In the genomic region with DNA sequence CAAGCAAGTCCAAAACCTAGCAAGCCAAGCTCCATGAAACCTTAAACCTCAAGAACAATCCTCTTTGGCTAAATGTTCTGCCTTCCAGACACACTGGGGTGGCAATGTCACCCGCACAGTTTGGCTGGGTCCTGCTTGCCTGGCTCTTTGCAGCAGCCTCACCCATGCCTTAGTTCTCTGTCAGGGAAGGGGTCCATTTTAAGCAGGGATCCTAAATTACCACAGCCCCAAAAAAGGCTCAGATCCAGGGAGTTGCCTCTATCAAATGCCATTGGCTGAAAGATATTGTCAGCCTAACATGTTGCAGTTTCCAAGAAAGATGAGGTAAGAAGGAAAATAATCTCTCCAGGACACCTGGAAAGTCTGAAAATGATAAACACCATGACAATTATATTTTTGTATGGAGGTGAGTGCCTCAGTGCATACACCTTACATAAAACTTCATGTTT, we compare ENCODE assay signal across 1 cellular context.
TF ChIP-seq lines count a peak whose summit lies in the region.

No MANE protein-coding gene starts in this region.

TF ChIP-seq in K562, 482 proteins besides CTCF, POLR2A, EP300 and RAD21 (continued from another document and continues in another):
- TF ChIP-seq, protein P1, sequence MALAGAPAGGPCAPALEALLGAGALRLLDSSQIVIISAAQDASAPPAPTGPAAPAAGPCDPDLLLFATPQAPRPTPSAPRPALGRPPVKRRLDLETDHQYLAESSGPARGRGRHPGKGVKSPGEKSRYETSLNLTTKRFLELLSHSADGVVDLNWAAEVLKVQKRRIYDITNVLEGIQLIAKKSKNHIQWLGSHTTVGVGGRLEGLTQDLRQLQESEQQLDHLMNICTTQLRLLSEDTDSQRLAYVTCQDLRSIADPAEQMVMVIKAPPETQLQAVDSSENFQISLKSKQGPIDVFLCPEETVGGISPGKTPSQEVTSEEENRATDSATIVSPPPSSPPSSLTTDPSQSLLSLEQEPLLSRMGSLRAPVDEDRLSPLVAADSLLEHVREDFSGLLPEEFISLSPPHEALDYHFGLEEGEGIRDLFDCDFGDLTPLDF (CRISPR knock-in tag; IDR thresholded peaks at IDR 0.05), result no peak
- TF ChIP-seq CREB1 (IDR thresholded peaks at IDR 0.05) (no peak; the same call in 1 of the 2 replicates), CREB1 (CRISPR knock-in tag; IDR thresholded peaks at IDR 0.05) (no peak), KAT2B (IDR thresholded peaks at IDR 0.05; ENCODE audit: low read depth, low read length) (no peak), PHF20 (IDR thresholded peaks at IDR 0.05; ENCODE audit: partially characterized antibody) (no peak), CSDE1 (IDR thresholded peaks at IDR 0.05) (no peak), HDAC3 (IDR thresholded peaks at IDR 0.05; ENCODE audit: borderline replicate concordance, partially characterized antibody) (peak; percentile 41), RCOR1 (IDR thresholded peaks at IDR 0.05; ENCODE audit: borderline replicate concordance in 1 of 2, low read depth in 2 of 2, low read length in 2 of 2) (0 out of 4 replicates have a peak, but pooled peaks of 1 of the 2 experiments have one; percentile 38), CBX3 (IDR thresholded peaks at IDR 0.05; ENCODE audit: borderline replicate concordance in 1 of 2, low read length in 2 of 2) (peak in 1 of 2 experiments; percentile 47; a peak in 1 of 3 replicates), MED1 (CRISPR knock-in tag; IDR thresholded peaks at IDR 0.05; ENCODE audit: borderline replicate concordance) (no peak), POLR2B (IDR thresholded peaks at IDR 0.05; ENCODE audit: low read depth, partially characterized antibody) (no peak), SNRNP70 (optimal IDR thresholded peaks at IDR 0.05; ENCODE audit: low read depth, low read length) (no peak), ETS2 (tag; IDR thresholded peaks at IDR 0.05; ENCODE audit: borderline replicate concordance, poor library complexity, severe bottlenecking) (no peak), ZNF584 (CRISPR knock-in tag; IDR thresholded peaks at IDR 0.05; ENCODE audit: low read depth) (no peak), ZNF184 (CRISPR knock-in tag; IDR thresholded peaks at IDR 0.05) (no peak), DNMT1 (IDR thresholded peaks at IDR 0.05) (no peak), NFIX (CRISPR knock-in tag; IDR thresholded peaks at IDR 0.05; ENCODE audit: low read depth) (no peak), NCOA1 (IDR thresholded peaks at IDR 0.05; ENCODE audit: low read depth) (no peak; the same call in 1 of the 2 replicates), ZNF507 (tag; conservative IDR thresholded peaks at IDR 0.05) (no peak), SP1 (CRISPR knock-in tag; IDR thresholded peaks at IDR 0.05) (no peak), KAT7 (CRISPR knock-in tag; IDR thresholded peaks at IDR 0.05; ENCODE audit: borderline replicate concordance) (no peak), ZNF57 (CRISPR knock-in tag; IDR thresholded peaks at IDR 0.05) (no peak), E2F3 (CRISPR knock-in tag; IDR thresholded peaks at IDR 0.05) (no peak)
- TF ChIP-seq, protein P2, sequence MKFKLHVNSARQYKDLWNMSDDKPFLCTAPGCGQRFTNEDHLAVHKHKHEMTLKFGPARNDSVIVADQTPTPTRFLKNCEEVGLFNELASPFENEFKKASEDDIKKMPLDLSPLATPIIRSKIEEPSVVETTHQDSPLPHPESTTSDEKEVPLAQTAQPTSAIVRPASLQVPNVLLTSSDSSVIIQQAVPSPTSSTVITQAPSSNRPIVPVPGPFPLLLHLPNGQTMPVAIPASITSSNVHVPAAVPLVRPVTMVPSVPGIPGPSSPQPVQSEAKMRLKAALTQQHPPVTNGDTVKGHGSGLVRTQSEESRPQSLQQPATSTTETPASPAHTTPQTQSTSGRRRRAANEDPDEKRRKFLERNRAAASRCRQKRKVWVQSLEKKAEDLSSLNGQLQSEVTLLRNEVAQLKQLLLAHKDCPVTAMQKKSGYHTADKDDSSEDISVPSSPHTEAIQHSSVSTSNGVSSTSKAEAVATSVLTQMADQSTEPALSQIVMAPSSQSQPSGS (CRISPR knock-in tag; IDR thresholded peaks at IDR 0.05), result no peak
- TF ChIP-seq, protein P3, sequence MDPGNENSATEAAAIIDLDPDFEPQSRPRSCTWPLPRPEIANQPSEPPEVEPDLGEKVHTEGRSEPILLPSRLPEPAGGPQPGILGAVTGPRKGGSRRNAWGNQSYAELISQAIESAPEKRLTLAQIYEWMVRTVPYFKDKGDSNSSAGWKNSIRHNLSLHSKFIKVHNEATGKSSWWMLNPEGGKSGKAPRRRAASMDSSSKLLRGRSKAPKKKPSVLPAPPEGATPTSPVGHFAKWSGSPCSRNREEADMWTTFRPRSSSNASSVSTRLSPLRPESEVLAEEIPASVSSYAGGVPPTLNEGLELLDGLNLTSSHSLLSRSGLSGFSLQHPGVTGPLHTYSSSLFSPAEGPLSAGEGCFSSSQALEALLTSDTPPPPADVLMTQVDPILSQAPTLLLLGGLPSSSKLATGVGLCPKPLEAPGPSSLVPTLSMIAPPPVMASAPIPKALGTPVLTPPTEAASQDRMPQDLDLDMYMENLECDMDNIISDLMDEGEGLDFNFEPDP (CRISPR knock-in tag; IDR thresholded peaks at IDR 0.05), result no peak
- TF ChIP-seq, protein P4, sequence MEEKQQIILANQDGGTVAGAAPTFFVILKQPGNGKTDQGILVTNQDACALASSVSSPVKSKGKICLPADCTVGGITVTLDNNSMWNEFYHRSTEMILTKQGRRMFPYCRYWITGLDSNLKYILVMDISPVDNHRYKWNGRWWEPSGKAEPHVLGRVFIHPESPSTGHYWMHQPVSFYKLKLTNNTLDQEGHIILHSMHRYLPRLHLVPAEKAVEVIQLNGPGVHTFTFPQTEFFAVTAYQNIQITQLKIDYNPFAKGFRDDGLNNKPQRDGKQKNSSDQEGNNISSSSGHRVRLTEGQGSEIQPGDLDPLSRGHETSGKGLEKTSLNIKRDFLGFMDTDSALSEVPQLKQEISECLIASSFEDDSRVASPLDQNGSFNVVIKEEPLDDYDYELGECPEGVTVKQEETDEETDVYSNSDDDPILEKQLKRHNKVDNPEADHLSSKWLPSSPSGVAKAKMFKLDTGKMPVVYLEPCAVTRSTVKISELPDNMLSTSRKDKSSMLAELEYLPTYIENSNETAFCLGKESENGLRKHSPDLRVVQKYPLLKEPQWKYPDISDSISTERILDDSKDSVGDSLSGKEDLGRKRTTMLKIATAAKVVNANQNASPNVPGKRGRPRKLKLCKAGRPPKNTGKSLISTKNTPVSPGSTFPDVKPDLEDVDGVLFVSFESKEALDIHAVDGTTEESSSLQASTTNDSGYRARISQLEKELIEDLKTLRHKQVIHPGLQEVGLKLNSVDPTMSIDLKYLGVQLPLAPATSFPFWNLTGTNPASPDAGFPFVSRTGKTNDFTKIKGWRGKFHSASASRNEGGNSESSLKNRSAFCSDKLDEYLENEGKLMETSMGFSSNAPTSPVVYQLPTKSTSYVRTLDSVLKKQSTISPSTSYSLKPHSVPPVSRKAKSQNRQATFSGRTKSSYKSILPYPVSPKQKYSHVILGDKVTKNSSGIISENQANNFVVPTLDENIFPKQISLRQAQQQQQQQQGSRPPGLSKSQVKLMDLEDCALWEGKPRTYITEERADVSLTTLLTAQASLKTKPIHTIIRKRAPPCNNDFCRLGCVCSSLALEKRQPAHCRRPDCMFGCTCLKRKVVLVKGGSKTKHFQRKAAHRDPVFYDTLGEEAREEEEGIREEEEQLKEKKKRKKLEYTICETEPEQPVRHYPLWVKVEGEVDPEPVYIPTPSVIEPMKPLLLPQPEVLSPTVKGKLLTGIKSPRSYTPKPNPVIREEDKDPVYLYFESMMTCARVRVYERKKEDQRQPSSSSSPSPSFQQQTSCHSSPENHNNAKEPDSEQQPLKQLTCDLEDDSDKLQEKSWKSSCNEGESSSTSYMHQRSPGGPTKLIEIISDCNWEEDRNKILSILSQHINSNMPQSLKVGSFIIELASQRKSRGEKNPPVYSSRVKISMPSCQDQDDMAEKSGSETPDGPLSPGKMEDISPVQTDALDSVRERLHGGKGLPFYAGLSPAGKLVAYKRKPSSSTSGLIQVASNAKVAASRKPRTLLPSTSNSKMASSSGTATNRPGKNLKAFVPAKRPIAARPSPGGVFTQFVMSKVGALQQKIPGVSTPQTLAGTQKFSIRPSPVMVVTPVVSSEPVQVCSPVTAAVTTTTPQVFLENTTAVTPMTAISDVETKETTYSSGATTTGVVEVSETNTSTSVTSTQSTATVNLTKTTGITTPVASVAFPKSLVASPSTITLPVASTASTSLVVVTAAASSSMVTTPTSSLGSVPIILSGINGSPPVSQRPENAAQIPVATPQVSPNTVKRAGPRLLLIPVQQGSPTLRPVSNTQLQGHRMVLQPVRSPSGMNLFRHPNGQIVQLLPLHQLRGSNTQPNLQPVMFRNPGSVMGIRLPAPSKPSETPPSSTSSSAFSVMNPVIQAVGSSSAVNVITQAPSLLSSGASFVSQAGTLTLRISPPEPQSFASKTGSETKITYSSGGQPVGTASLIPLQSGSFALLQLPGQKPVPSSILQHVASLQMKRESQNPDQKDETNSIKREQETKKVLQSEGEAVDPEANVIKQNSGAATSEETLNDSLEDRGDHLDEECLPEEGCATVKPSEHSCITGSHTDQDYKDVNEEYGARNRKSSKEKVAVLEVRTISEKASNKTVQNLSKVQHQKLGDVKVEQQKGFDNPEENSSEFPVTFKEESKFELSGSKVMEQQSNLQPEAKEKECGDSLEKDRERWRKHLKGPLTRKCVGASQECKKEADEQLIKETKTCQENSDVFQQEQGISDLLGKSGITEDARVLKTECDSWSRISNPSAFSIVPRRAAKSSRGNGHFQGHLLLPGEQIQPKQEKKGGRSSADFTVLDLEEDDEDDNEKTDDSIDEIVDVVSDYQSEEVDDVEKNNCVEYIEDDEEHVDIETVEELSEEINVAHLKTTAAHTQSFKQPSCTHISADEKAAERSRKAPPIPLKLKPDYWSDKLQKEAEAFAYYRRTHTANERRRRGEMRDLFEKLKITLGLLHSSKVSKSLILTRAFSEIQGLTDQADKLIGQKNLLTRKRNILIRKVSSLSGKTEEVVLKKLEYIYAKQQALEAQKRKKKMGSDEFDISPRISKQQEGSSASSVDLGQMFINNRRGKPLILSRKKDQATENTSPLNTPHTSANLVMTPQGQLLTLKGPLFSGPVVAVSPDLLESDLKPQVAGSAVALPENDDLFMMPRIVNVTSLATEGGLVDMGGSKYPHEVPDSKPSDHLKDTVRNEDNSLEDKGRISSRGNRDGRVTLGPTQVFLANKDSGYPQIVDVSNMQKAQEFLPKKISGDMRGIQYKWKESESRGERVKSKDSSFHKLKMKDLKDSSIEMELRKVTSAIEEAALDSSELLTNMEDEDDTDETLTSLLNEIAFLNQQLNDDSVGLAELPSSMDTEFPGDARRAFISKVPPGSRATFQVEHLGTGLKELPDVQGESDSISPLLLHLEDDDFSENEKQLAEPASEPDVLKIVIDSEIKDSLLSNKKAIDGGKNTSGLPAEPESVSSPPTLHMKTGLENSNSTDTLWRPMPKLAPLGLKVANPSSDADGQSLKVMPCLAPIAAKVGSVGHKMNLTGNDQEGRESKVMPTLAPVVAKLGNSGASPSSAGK (IDR thresholded peaks at IDR 0.05), result no peak
- TF ChIP-seq, protein P5, sequence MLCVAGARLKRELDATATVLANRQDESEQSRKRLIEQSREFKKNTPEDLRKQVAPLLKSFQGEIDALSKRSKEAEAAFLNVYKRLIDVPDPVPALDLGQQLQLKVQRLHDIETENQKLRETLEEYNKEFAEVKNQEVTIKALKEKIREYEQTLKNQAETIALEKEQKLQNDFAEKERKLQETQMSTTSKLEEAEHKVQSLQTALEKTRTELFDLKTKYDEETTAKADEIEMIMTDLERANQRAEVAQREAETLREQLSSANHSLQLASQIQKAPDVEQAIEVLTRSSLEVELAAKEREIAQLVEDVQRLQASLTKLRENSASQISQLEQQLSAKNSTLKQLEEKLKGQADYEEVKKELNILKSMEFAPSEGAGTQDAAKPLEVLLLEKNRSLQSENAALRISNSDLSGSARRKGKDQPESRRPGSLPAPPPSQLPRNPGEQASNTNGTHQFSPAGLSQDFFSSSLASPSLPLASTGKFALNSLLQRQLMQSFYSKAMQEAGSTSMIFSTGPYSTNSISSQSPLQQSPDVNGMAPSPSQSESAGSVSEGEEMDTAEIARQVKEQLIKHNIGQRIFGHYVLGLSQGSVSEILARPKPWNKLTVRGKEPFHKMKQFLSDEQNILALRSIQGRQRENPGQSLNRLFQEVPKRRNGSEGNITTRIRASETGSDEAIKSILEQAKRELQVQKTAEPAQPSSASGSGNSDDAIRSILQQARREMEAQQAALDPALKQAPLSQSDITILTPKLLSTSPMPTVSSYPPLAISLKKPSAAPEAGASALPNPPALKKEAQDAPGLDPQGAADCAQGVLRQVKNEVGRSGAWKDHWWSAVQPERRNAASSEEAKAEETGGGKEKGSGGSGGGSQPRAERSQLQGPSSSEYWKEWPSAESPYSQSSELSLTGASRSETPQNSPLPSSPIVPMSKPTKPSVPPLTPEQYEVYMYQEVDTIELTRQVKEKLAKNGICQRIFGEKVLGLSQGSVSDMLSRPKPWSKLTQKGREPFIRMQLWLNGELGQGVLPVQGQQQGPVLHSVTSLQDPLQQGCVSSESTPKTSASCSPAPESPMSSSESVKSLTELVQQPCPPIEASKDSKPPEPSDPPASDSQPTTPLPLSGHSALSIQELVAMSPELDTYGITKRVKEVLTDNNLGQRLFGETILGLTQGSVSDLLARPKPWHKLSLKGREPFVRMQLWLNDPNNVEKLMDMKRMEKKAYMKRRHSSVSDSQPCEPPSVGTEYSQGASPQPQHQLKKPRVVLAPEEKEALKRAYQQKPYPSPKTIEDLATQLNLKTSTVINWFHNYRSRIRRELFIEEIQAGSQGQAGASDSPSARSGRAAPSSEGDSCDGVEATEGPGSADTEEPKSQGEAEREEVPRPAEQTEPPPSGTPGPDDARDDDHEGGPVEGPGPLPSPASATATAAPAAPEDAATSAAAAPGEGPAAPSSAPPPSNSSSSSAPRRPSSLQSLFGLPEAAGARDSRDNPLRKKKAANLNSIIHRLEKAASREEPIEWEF (CRISPR knock-in tag; IDR thresholded peaks at IDR 0.05), result no peak
- TF ChIP-seq, protein P6, sequence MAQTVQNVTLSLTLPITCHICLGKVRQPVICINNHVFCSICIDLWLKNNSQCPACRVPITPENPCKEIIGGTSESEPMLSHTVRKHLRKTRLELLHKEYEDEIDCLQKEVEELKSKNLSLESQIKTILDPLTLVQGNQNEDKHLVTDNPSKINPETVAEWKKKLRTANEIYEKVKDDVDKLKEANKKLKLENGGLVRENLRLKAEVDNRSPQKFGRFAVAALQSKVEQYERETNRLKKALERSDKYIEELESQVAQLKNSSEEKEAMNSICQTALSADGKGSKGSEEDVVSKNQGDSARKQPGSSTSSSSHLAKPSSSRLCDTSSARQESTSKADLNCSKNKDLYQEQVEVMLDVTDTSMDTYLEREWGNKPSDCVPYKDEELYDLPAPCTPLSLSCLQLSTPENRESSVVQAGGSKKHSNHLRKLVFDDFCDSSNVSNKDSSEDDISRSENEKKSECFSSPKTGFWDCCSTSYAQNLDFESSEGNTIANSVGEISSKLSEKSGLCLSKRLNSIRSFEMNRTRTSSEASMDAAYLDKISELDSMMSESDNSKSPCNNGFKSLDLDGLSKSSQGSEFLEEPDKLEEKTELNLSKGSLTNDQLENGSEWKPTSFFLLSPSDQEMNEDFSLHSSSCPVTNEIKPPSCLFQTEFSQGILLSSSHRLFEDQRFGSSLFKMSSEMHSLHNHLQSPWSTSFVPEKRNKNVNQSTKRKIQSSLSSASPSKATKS (CRISPR knock-in tag; IDR thresholded peaks at IDR 0.05), result no peak
